In the genomic region with DNA sequence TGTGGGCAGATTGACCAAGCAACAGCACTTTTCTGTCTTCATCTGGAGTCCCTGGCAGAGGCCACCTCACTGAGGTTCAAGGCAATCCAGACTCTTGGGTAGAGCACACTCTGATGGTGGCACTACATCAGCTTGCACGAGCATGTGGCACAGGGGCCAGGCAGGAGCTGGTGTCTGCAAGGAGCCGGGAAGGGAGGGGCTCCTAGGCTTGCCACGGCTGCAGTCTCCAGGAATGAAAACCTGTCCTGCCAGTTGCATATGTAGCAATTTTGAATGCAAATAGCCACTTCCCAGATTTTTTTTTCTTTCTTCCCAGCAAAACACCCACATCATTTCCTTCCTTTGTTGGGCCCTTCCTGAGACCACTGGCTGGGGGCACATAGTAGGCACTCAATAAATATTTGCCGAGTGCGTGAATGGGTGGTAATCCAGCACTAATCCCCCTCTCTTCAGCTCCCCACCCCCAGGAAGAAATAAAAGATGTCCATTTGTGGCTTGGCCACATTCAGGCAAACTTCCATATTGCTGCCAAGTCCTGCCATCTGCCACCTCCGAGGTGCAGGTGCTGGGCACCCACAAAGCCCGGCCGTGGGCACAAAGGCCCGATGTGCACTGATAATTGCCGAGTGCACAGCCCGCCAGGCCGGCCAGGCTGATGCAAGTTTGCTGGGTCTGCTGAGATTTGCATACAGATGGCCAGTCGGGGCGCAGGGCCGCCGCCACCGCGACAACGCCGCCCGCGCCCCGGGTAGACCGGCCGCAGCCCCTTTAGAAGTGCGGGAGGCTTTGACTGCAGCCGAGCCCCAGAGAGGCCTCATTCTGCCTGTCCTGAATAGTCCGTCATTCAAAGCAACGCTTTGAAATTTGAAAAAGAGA, we compare ENCODE assay signal across 9 cellular contexts.
DNase-seq lines count a peak whose midpoint lies in the region.
"Had no signal": no experiment of that assay in that cellular context is flagged by ENCODE, and none has a peak within 500 bp of the region (broad histone marks: within the 10 kb centered on the region; RNA-seq: fewer than 3 reads in every experiment).

No MANE protein-coding gene starts in this region.

- DNase-seq in NCI-H187 (lab: John Stamatoyannopoulos, UW) (peak; percentile 36 to 48), NCI-H187 treated with DMSO at 0.1 percent for 48 hours (lab: John Stamatoyannopoulos, UW) (no peak), SHP77 (lab: John Stamatoyannopoulos, UW) (peak; percentile 79 to 92), iPS-NIHi7 (ENCODE audit: extremely low spot score) (peak; percentile 59), activated gamma-delta T cell (lab: John Stamatoyannopoulos, UW) (no peak)
- no peak for DNase-seq in activated CD4-positive, alpha-beta T cell treated with anti-CD3 and anti-CD28 coated beads for 48 hours
- DNase-seq in activated T-cell treated with anti-CD3 and anti-CD28 coated beads, Interleukin-2, amount 50 U/mL, for 48 hours: no peak
- DNase-seq: testis had no signal

- H3K27ac ChIP-seq in temporal lobe (ENCODE audit: low read depth, low read length): peak overlapping the region; percentile 67
- H3K27ac ChIP-seq: testis had no signal

Comparison
In these comparisons a context has a peak if more than half of its experiments do, and no peak if none do; other contexts are left out.
1. DNase-seq: peak in NCI-H187 (2 of 2), SHP77 (2 of 2) and iPS-NIHi7 (single experiment); none in NCI-H187 treated with DMSO at 0.1 percent for 48 hours (single experiment), activated CD4-positive, alpha-beta T cell treated with anti-CD3 and anti-CD28 coated beads for 48 hours (single experiment), activated T-cell treated with anti-CD3 and anti-CD28 coated beads, Interleukin-2, amount 50 U/mL, for 48 hours (0 of 2) and activated gamma-delta T cell (single experiment).